In the genomic region with DNA sequence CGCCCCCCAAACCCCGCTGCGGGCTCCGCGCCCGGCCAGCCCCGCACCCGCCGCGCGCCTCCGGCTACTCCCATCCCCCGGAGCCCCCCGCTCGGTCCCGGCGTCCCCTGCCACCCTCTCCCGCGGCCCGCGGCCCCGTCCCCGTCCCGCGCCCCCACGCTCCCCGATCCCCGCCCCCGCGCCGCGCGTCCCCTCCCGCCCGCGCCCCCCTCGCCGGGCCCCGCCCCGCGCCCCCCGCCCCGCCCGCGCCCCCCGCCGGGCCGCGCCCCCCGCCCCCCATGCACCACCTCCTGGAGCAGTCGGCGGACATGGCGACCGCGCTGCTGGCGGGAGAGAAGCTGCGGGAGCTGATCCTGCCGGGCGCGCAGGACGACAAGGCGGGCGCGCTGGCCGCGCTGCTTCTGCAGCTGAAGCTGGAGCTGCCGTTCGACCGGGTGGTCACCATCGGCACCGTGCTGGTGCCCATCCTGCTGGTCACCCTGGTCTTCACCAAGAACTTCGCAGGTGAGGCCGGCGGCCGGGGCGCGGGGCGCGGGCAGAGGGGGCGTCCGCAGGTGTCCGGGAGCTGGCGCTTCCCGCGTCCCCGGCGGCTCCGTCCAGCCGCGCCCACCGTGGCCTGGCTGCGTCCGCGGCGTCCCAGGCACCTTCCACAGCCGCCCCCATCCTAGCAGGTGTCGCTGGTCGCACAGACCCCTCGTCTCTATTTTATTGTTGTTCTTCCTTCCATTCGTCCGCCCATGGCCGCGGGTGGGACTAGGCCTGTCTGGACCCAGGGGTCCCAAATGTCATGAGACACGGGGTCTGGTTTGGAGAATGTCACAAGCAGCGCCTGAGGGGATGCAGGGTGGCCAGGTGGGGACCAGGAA, we compare ENCODE assay signal across 7 cellular contexts. TPM values are rescaled to one million over a fixed set of nuclear protein-coding genes. Genes with fewer than 3 reads are reported as not detected.
DNase-seq lines count a peak whose midpoint lies in the region; ATAC-seq and TF ChIP-seq lines count a peak whose summit lies in the region.

PANX2 (plus strand) TSS at position 279 of the 866 bp plus-strand sequence; CDS start at position 279, 0 bp downstream.

- 0 out of 2 replicates have a peak, but pooled peaks cover 7% of the 10 kb centered on the region for H3K4me1 ChIP-seq in GM23338 (ENCODE audit: insufficient read depth)
- no peaks in the 10 kb centered on the region for H3K4me1 ChIP-seq in right cardiac atrium (ENCODE audit: control insufficient read depth, insufficient read depth, low read length)
- H3K4me1 ChIP-seq in smooth muscle cell (ENCODE audit: low read depth) = no peaks in the 10 kb centered on the region

- peak within 1 kb of the TSS; percentile 86 for H3K4me2 ChIP-seq in GM23338
- H3K4me2 ChIP-seq in smooth muscle cell = peak within 1 kb of the TSS; percentile 93

- H3K27me3 ChIP-seq in GM23338 (ENCODE audit: insufficient read depth) (peaks cover 24% of the 10 kb centered on the region), right cardiac atrium (ENCODE audit: control insufficient read depth, insufficient read depth) (no peaks in the 10 kb centered on the region), smooth muscle cell (ENCODE audit: low read depth) (no peaks in the 10 kb centered on the region)

- no peaks in the 10 kb centered on the region for H3K36me3 Mint-ChIP-seq in GM23338 (ENCODE audit: low read depth)
- H3K36me3 Mint-ChIP-seq in T-cell = no peaks in the 10 kb centered on the region

- H3K4me1 Mint-ChIP-seq in GM23338 (peaks cover 3% of the 10 kb centered on the region; the same call in 2 of the 3 replicates), T-cell (peaks cover 4 to 12% (median 6%) of the 10 kb centered on the region in 3 donors)

- H3K9me3 ChIP-seq in right cardiac atrium (ENCODE audit: control insufficient read depth, low read length) (no peaks in the 10 kb centered on the region), smooth muscle cell (replicated peaks; ENCODE audit: low read depth) (no peaks in the 10 kb centered on the region)

- H3K9me2 ChIP-seq in GM23338 (ENCODE audit: insufficient read depth) = no peaks in the 10 kb centered on the region

- no peak within 1 kb of the TSS for H3K27ac Mint-ChIP-seq in GM23338
- H3K27ac Mint-ChIP-seq in T-cell = no peak within 1 kb of the TSS

- no peaks in the 10 kb centered on the region for H3K9me3 Mint-ChIP-seq in GM23338
- no peaks in the 10 kb centered on the region for H3K9me3 Mint-ChIP-seq in T-cell

- TF ChIP-seq CTCF in GM23338 (conservative IDR thresholded peaks at IDR 0.05; ENCODE audit: low read depth in 2 of 2) = no peak
- no peak for TF ChIP-seq CTCF in smooth muscle cell (IDR thresholded peaks at IDR 0.05; ENCODE audit: borderline replicate concordance, insufficient read depth, poor library complexity, severe bottlenecking)

- POLR2A ChIA-PET in T-cell (lab: Charles Lee) = no interaction called here

- H3K27ac ChIP-seq in GM23338 (ENCODE audit: low read depth) (no peak within 1 kb of the TSS), right cardiac atrium (ENCODE audit: low read length) (no peak within 1 kb of the TSS), smooth muscle cell (ENCODE audit: low read depth) (no peak within 1 kb of the TSS)

- intact Hi-C loops in right cardiac atrium (cut with DNase I) = no loop called here

- CTCF ChIA-PET in T-cell (lab: Charles Lee) = no interaction called here

- H2AFZ ChIP-seq in GM23338 = 0 out of 2 replicates have a peak within 1 kb of the TSS, but pooled peaks have one; percentile 59
- peak within 1 kb of the TSS; percentile 54 for H2AFZ ChIP-seq in smooth muscle cell (ENCODE audit: low read depth)

- H3K4me3 ChIP-seq in GM23338 = peak within 1 kb of the TSS; percentile 69
- H3K4me3 ChIP-seq in right cardiac atrium (ENCODE audit: low read length) = peak within 1 kb of the TSS; percentile 72
- peak within 1 kb of the TSS; percentile 57 for H3K4me3 ChIP-seq in smooth muscle cell

- H3K9ac ChIP-seq in smooth muscle cell (ENCODE audit: low read depth) = no peak within 1 kb of the TSS

- DNase-seq in GM23338 (ENCODE audit: low spot score) = peak; percentile 59
- DNase-seq in T-cell = no peak
- DNase-seq in right cardiac atrium = peak in 2 of 3 donors; percentile 55 to 68
- DNase-seq in smooth muscle cell (lab: John Stamatoyannopoulos, UW; ENCODE audit: unreplicated experiment) = no peak
- no peak for DNase-seq in nucleus accumbens (lab: John Stamatoyannopoulos, UW)

- H3F3A ChIP-seq in GM23338 (replicated peaks; ENCODE audit: low read depth) (no peaks in the 10 kb centered on the region), smooth muscle cell (ENCODE audit: low read depth) (no peaks in the 10 kb centered on the region)

- H3K4me3 Mint-ChIP-seq in GM23338 = peak within 1 kb of the TSS; percentile 83
- H3K4me3 Mint-ChIP-seq in T-cell = peak within 1 kb of the TSS; percentile 61 to 78 (median 73)

- H4K20me1 ChIP-seq in GM23338 (replicated peaks; ENCODE audit: insufficient read depth) (no peaks in the 10 kb centered on the region), smooth muscle cell (ENCODE audit: low read depth) (no peaks in the 10 kb centered on the region)

- 6% methylated on average over 85 of the region's 105 CpGs for WGBS in right cardiac atrium
- 14% methylated on average over 44 of the region's 105 CpGs for WGBS in smooth muscle cell (ENCODE audit: low lambda C conversion rate)

- peak; percentile 15 for ATAC-seq in GM23338
- peak in 2 of 4 experiments; percentile 14 to 39 for ATAC-seq in T-cell (replicated peaks in 1 of 4)
- ATAC-seq in right cardiac atrium = no peak
- ATAC-seq in HG03354 (IDR thresholded peaks at IDR 0.05; ENCODE audit: poor library complexity, severe bottlenecking, unreplicated experiment) = no peak
- ATAC-seq in HG03571 (IDR thresholded peaks at IDR 0.05; ENCODE audit: unreplicated experiment) = no peak

- no peaks in the 10 kb centered on the region for H3K36me3 ChIP-seq in GM23338 (ENCODE audit: insufficient read depth)
- no peaks in the 10 kb centered on the region for H3K36me3 ChIP-seq in smooth muscle cell (ENCODE audit: low read depth)

- H3K27me3 Mint-ChIP-seq in GM23338 (ENCODE audit: insufficient read depth, low read depth, poor library complexity) (peaks cover 25% of the 10 kb centered on the region), T-cell (peaks cover 24 to 45% of the 10 kb centered on the region in 2 donors)

- H3K79me2 ChIP-seq in GM23338 (replicated peaks; ENCODE audit: insufficient read depth) (no peaks in the 10 kb centered on the region), smooth muscle cell (ENCODE audit: low read depth) (no peaks in the 10 kb centered on the region)

TF ChIP-seq in GM23338, 12 proteins besides CTCF, POLR2A, EP300 and RAD21 (continues in another document):
- TF ChIP-seq EZH2 (IDR thresholded peaks at IDR 0.05; ENCODE audit: low read depth, unreplicated experiment) = peak; percentile 42

RNA-seq across cellular contexts. Expression of gene PANX2, which starts in this region (rescaled TPM):
- total RNA-seq in GM23338 (2014; rRNA removed; shearing (Covaris generic)) = 5.1 and 5.9 TPM in 2 replicates
- polyA plus RNA-seq in GM23338 (2016; fragmentation: Nextera tagmentation; extraction: Ambion mirVana) (2.6 and 2.8 TPM in 2 replicates), right cardiac atrium (0.68 TPM), smooth muscle cell (2.5 and 2.9 TPM in 2 replicates)
- total RNA-seq in T-cell (under 1 TPM in 3 of 5 donors, not detected in 2; 0.16 to 0.32 (median 0.26) TPM), right cardiac atrium (1 to 10 TPM in 2 of 4 donors, under 1 TPM in 2; 0.43 to 2.1 (median 1.3) TPM), smooth muscle cell (5.1 TPM in 2 replicates)

Comparison
In these comparisons a context has a peak if more than half of its experiments do, and no peak if none do; other contexts are left out.
1. DNase-seq: peak in GM23338 (single experiment) and right cardiac atrium (2 of 3); none in T-cell (0 of 34), smooth muscle cell (single experiment) and nucleus accumbens (0 of 56).
2. Peak in every context shown above with its lines, with median percentiles within 50 percentile points of each other: H3K4me3 ChIP-seq.